Comparison of ENCODE assay signal across 2 cellular contexts in genomic region chr2:170323743-170324142, GRCh38.
TF ChIP-seq lines count a peak whose summit lies in the region.

No MANE protein-coding gene starts in this region.

TF ChIP-seq in GM23338, 12 proteins besides CTCF, POLR2A, EP300 and RAD21:
- TF ChIP-seq REST (IDR thresholded peaks at IDR 0.05; ENCODE audit: unreplicated experiment) = no peak

TF ChIP-seq in H1, 55 proteins besides CTCF, POLR2A, EP300 and RAD21 (continued from another document):
- TF ChIP-seq HDAC2 (IDR thresholded peaks at IDR 0.05; ENCODE audit: borderline replicate concordance in 1 of 2, low read depth in 2 of 2, low read length in 2 of 2) = no peak
- no peak for TF ChIP-seq ATF2 (IDR thresholded peaks at IDR 0.05; ENCODE audit: low read length)
- TF ChIP-seq CTBP2 (IDR thresholded peaks at IDR 0.05; ENCODE audit: borderline replicate concordance, insufficient read depth, insufficient read length, low read length) = no peak
- no peak for TF ChIP-seq SIRT6 (IDR thresholded peaks at IDR 0.05; ENCODE audit: low read length)
- no peak for TF ChIP-seq SIX5 (IDR thresholded peaks at IDR 0.05; ENCODE audit: low read depth, low read length)
- TF ChIP-seq TCF12 (IDR thresholded peaks at IDR 0.05; ENCODE audit: low read depth, low read length) = no peak
- no peak for TF ChIP-seq RFX5 (IDR thresholded peaks at IDR 0.05; ENCODE audit: borderline replicate concordance, low read depth, low read length)
- TF ChIP-seq TEAD4 (IDR thresholded peaks at IDR 0.05; ENCODE audit: low read depth, low read length) = no peak
- TF ChIP-seq NRF1 (IDR thresholded peaks at IDR 0.05; ENCODE audit: low read depth, low read length) = no peak
- no peak for TF ChIP-seq KDM1A (IDR thresholded peaks at IDR 0.05; ENCODE audit: borderline replicate concordance, low read length)
- no peak for TF ChIP-seq JUND (IDR thresholded peaks at IDR 0.05; ENCODE audit: low read length)
- TF ChIP-seq POLR2AphosphoS5 (IDR thresholded peaks at IDR 0.05; ENCODE audit: low read depth, low read length) = no peak
